In genomic region chr11:121024989-121025388, GRCh38 we compare ENCODE assay signal across 1 cellular context.
TF ChIP-seq lines count a peak whose summit lies in the region.

No MANE protein-coding gene starts in this region.

TF ChIP-seq in GM23338, 12 proteins besides CTCF, POLR2A, EP300 and RAD21 (continued from another document):
- TF ChIP-seq REST (IDR thresholded peaks at IDR 0.05; ENCODE audit: unreplicated experiment) (no peak), JUNB (IDR thresholded peaks at IDR 0.05; ENCODE audit: unreplicated experiment) (no peak), NANOG (IDR thresholded peaks at IDR 0.05; ENCODE audit: borderline replicate concordance) (no peak)
